ENCODE assay signal across 8 cellular contexts in genomic region chr10:86970152-86970886, GRCh38. TPM values are rescaled to one million over a fixed set of nuclear protein-coding genes. Genes with fewer than 3 reads are reported as not detected.
DNase-seq lines count a peak whose midpoint lies in the region; ATAC-seq and TF ChIP-seq lines count a peak whose summit lies in the region.

No MANE protein-coding gene starts in this region.

- CTCF ChIA-PET in activated CD8-positive, alpha-beta T cell treated with anti-CD3 and anti-CD28 coated beads, Interleukin-2, amount 10 ng/mL, durations not matched to agents 7 days and 5 days (lab: Charles Lee): interaction anchor here (0.7 to 1.7 kb wide), 4 partner anchors 30 to 33 kb away, joined by 3 to 4 read pairs (median 3); no protein-coding TSS in a partner anchor

- H3K36me3 Mint-ChIP-seq in activated CD8-positive, alpha-beta T cell treated with anti-CD3 and anti-CD28 coated beads, Interleukin-2, amount 10 ng/mL, durations not matched to agents 7 days and 5 days (ENCODE audit: low read depth): no peaks in the 10 kb centered on the region

- H3K9me3 Mint-ChIP-seq in activated CD8-positive, alpha-beta T cell treated with anti-CD3 and anti-CD28 coated beads, Interleukin-2, amount 10 ng/mL, durations not matched to agents 7 days and 5 days (ENCODE audit: insufficient read depth): no peaks in the 10 kb centered on the region

- WGBS in gastroesophageal sphincter (ENCODE audit: low coverage in 1 of 2), 2 donors: 3 to 22% methylated on average over 7 to 8 of the region's 27 CpGs

- H3K27ac ChIP-seq in gastroesophageal sphincter: peak overlapping the region; percentile 95 to 99 (median 98)

- TF ChIP-seq POLR2A in gastroesophageal sphincter (IDR thresholded peaks at IDR 0.05): peak; percentile 78 to 84

- POLR2A ChIA-PET in activated CD8-positive, alpha-beta T cell treated with anti-CD3 and anti-CD28 coated beads, Interleukin-2, amount 10 ng/mL, durations not matched to agents 7 days and 5 days (lab: Charles Lee): interaction anchor here (0.6 kb wide), 1 partner anchor 510 kb away, joined by 3 read pairs; no protein-coding TSS in a partner anchor

- DNase-seq in activated T-cell treated with anti-CD3 and anti-CD28 coated beads, Interleukin-2, amount 50 U/mL, for 1 hour: peak; percentile 36
- DNase-seq in activated T-cell treated with anti-CD3 and anti-CD28 coated beads, Interleukin-2, amount 50 U/mL, for 48 hours: no peak
- DNase-seq in activated CD8-positive, alpha-beta T cell treated with anti-CD3 and anti-CD28 coated beads, Interleukin-2, amount 10 ng/mL, durations not matched to agents 7 days and 5 days: no peak
- DNase-seq in omental fat pad (ENCODE audit: low spot score) (no peak), NCI-H524 (lab: John Stamatoyannopoulos, UW) (no peak)
- DNase-seq in stimulated activated CD4-positive, alpha-beta T cell treated with anti-CD3 and anti-CD28 coated beads, Interleukin-4, amount 100 ng/mL, for 24 hours: no peak

- TF ChIP-seq EP300 in gastroesophageal sphincter (IDR thresholded peaks at IDR 0.05): no peak

- peak overlapping the region; percentile 66 for H3K4me3 Mint-ChIP-seq in activated CD8-positive, alpha-beta T cell treated with anti-CD3 and anti-CD28 coated beads, Interleukin-2, amount 10 ng/mL, durations not matched to agents 7 days and 5 days

- H3K4me1 ChIP-seq in gastroesophageal sphincter: peaks cover 0 to 75% (median 41%) of the 10 kb centered on the region in 3 donors

- no peak for ATAC-seq in activated CD8-positive, alpha-beta T cell treated with anti-CD3 and anti-CD28 coated beads, Interleukin-2, amount 10 ng/mL, durations not matched to agents 7 days and 5 days
- ATAC-seq in gastroesophageal sphincter: peak; percentile 73
- ATAC-seq in omental fat pad (ENCODE audit: low FRiP score): peak; percentile 45
- no peak for ATAC-seq in GM18502 (IDR thresholded peaks at IDR 0.05; ENCODE audit: poor library complexity, unreplicated experiment)

- peak overlapping the region; percentile 65 to 69 for H3K4me3 ChIP-seq in gastroesophageal sphincter

- H3K27me3 Mint-ChIP-seq in activated CD8-positive, alpha-beta T cell treated with anti-CD3 and anti-CD28 coated beads, Interleukin-2, amount 10 ng/mL, durations not matched to agents 7 days and 5 days (ENCODE audit: low read depth): peaks cover 33% of the 10 kb centered on the region

- no peaks in the 10 kb centered on the region for H3K27me3 ChIP-seq in gastroesophageal sphincter

- no peaks in the 10 kb centered on the region for H3K9me3 ChIP-seq in gastroesophageal sphincter

- H3K4me1 Mint-ChIP-seq in activated CD8-positive, alpha-beta T cell treated with anti-CD3 and anti-CD28 coated beads, Interleukin-2, amount 10 ng/mL, durations not matched to agents 7 days and 5 days (ENCODE audit: low read depth): peaks cover 23% of the 10 kb centered on the region

- H3K27ac Mint-ChIP-seq in activated CD8-positive, alpha-beta T cell treated with anti-CD3 and anti-CD28 coated beads, Interleukin-2, amount 10 ng/mL, durations not matched to agents 7 days and 5 days: peak overlapping the region; percentile 75

- no peak for TF ChIP-seq CTCF in gastroesophageal sphincter (IDR thresholded peaks at IDR 0.05)
- no peak for TF ChIP-seq CTCF in omental fat pad (IDR thresholded peaks at IDR 0.05)

- no peaks in the 10 kb centered on the region for H3K36me3 ChIP-seq in gastroesophageal sphincter

RNA-seq across cellular contexts. Expression of gene ADIRF, which starts 2.0 kb away (rescaled TPM):
- total RNA-seq in activated CD8-positive, alpha-beta T cell treated with anti-CD3 and anti-CD28 coated beads, Interleukin-2, amount 10 ng/mL, durations not matched to agents 7 days and 5 days: not detected
- total RNA-seq in gastroesophageal sphincter (100 to 1,000 TPM in 2 of 4 donors, 10 to 100 TPM in 2; 36.5 to 408 (median 149) TPM), omental fat pad (100 to 1,000 TPM; 504 to 829 (median 668) TPM)

RNA-seq across cellular contexts. Expression of gene SNCG, which starts 11.9 kb away (rescaled TPM):
- not detected for total RNA-seq in activated CD8-positive, alpha-beta T cell treated with anti-CD3 and anti-CD28 coated beads, Interleukin-2, amount 10 ng/mL, durations not matched to agents 7 days and 5 days
- total RNA-seq in gastroesophageal sphincter: 100 to 1,000 TPM in 1 of 4 donors, 10 to 100 TPM in 3; 12.8 to 102 (median 33.7) TPM
- total RNA-seq in omental fat pad: 100 to 1,000 TPM in 3 of 4 donors, 10 to 100 TPM in 1; 70.9 to 252 (median 180) TPM

RNA-seq across cellular contexts. Expression of gene MMRN2, which starts 12.9 kb away (rescaled TPM):
- not detected for total RNA-seq in activated CD8-positive, alpha-beta T cell treated with anti-CD3 and anti-CD28 coated beads, Interleukin-2, amount 10 ng/mL, durations not matched to agents 7 days and 5 days
- total RNA-seq in gastroesophageal sphincter (10 to 100 TPM; 18.5 to 77.7 (median 42.2) TPM), omental fat pad (100 to 1,000 TPM in 1 of 4 donors, 10 to 100 TPM in 3; 29.3 to 148 (median 78.2) TPM)

RNA-seq across cellular contexts. Expression of gene FAM25A, which starts 49.8 kb away (rescaled TPM):
- total RNA-seq in activated CD8-positive, alpha-beta T cell treated with anti-CD3 and anti-CD28 coated beads, Interleukin-2, amount 10 ng/mL, durations not matched to agents 7 days and 5 days: not detected
- total RNA-seq in gastroesophageal sphincter: not detected
- total RNA-seq in omental fat pad: not detected

Comparison
In these comparisons a context has a peak if more than half of its experiments do, and no peak if none do; other contexts are left out.
1. ATAC-seq: peak in gastroesophageal sphincter (single experiment) and omental fat pad (single experiment); none in activated CD8-positive, alpha-beta T cell treated with anti-CD3 and anti-CD28 coated beads, Interleukin-2, amount 10 ng/mL, durations not matched to agents 7 days and 5 days (single experiment) and GM18502 (single experiment).
2. RNA of gene ADIRF, which starts 2.0 kb away (total RNA-seq): 504 to 829 TPM in omental fat pad and 36.5 to 408 TPM in gastroesophageal sphincter; not detected in activated CD8-positive, alpha-beta T cell treated with anti-CD3 and anti-CD28 coated beads, Interleukin-2, amount 10 ng/mL, durations not matched to agents 7 days and 5 days; every median in the first group is over 10 times any median in the second.
3. RNA of gene SNCG, which starts 11.9 kb away (total RNA-seq): 70.9 to 252 TPM in omental fat pad and 12.8 to 102 TPM in gastroesophageal sphincter; not detected in activated CD8-positive, alpha-beta T cell treated with anti-CD3 and anti-CD28 coated beads, Interleukin-2, amount 10 ng/mL, durations not matched to agents 7 days and 5 days; every median in the first group is over 10 times any median in the second.
4. RNA of gene MMRN2, which starts 12.9 kb away (total RNA-seq): 29.3 to 148 TPM in omental fat pad and 18.5 to 77.7 TPM in gastroesophageal sphincter; not detected in activated CD8-positive, alpha-beta T cell treated with anti-CD3 and anti-CD28 coated beads, Interleukin-2, amount 10 ng/mL, durations not matched to agents 7 days and 5 days; every median in the first group is over 10 times any median in the second.